3 cellular contexts compared by ENCODE assay signal in the genomic region with DNA sequence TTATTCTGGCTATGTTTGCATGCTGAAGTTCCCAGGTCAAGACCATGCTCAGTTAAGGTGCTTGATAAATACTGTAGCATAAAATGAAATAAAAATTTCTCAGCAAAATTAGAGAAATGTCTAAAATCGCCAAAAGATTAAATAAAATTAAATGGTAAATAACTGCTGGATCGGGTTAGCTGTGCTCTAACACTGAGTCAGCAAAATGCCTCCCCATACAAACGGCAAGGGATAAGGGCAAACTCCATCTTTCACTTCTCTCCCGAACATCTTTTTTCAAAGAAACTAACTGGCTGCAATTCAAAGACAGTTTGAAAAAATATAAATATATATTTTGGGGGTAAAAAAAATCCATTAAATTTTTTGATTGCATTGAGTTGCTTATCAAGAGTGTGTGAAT.
TF ChIP-seq lines count a peak whose summit lies in the region.

No MANE protein-coding gene starts in this region.

TF ChIP-seq in A549, 52 proteins besides CTCF, POLR2A, EP300 and RAD21:
- no peak for TF ChIP-seq JUN (IDR thresholded peaks at IDR 0.05)
- TF ChIP-seq KDM1A (IDR thresholded peaks at IDR 0.05; ENCODE audit: low read depth): no peak
- peak; percentile 56 for TF ChIP-seq MAFK (IDR thresholded peaks at IDR 0.05; ENCODE audit: partially characterized antibody)
- TF ChIP-seq, protein P1, sequence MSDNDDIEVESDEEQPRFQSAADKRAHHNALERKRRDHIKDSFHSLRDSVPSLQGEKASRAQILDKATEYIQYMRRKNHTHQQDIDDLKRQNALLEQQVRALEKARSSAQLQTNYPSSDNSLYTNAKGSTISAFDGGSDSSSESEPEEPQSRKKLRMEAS (IDR thresholded peaks at IDR 0.05): no peak
- TF ChIP-seq RFX5 (IDR thresholded peaks at IDR 0.05): no peak
- TF ChIP-seq TFCP2L1 (CRISPR knock-in tag; IDR thresholded peaks at IDR 0.05): no peak
- TF ChIP-seq MYC (IDR thresholded peaks at IDR 0.05; ENCODE audit: borderline replicate concordance, low read length): no peak
- TF ChIP-seq, protein P2, sequence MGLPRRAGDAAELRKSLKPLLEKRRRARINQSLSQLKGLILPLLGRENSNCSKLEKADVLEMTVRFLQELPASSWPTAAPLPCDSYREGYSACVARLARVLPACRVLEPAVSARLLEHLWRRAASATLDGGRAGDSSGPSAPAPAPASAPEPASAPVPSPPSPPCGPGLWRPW (IDR thresholded peaks at IDR 0.05): no peak

TF ChIP-seq in H1, 55 proteins besides CTCF, POLR2A, EP300 and RAD21:
- no peak for TF ChIP-seq ASH2L (IDR thresholded peaks at IDR 0.05; ENCODE audit: low read length)
- peak; percentile 50; the same call in 1 of the 2 replicates for TF ChIP-seq MAFK (IDR thresholded peaks at IDR 0.05; ENCODE audit: low read depth, low read length)
- no peak for TF ChIP-seq CREB1 (IDR thresholded peaks at IDR 0.05)
- TF ChIP-seq, protein P3, sequence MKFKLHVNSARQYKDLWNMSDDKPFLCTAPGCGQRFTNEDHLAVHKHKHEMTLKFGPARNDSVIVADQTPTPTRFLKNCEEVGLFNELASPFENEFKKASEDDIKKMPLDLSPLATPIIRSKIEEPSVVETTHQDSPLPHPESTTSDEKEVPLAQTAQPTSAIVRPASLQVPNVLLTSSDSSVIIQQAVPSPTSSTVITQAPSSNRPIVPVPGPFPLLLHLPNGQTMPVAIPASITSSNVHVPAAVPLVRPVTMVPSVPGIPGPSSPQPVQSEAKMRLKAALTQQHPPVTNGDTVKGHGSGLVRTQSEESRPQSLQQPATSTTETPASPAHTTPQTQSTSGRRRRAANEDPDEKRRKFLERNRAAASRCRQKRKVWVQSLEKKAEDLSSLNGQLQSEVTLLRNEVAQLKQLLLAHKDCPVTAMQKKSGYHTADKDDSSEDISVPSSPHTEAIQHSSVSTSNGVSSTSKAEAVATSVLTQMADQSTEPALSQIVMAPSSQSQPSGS (IDR thresholded peaks at IDR 0.05; ENCODE audit: low read length): no peak
- TF ChIP-seq RXRA (IDR thresholded peaks at IDR 0.05; ENCODE audit: insufficient read depth, low read depth, low read length): no peak
TF ChIP-seq in H1: peak in this region for 1.

TF ChIP-seq in HepG2, 621 proteins besides CTCF, POLR2A, EP300 and RAD21:
- no peak for TF ChIP-seq TEAD3 (CRISPR knock-in tag; optimal IDR thresholded peaks at IDR 0.05; ENCODE audit: borderline replicate concordance)
- TF ChIP-seq, protein P4, sequence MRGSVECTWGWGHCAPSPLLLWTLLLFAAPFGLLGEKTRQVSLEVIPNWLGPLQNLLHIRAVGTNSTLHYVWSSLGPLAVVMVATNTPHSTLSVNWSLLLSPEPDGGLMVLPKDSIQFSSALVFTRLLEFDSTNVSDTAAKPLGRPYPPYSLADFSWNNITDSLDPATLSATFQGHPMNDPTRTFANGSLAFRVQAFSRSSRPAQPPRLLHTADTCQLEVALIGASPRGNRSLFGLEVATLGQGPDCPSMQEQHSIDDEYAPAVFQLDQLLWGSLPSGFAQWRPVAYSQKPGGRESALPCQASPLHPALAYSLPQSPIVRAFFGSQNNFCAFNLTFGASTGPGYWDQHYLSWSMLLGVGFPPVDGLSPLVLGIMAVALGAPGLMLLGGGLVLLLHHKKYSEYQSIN (CRISPR knock-in tag; IDR thresholded peaks at IDR 0.05; ENCODE audit: borderline replicate concordance): no peak
- TF ChIP-seq NFE2 (CRISPR knock-in tag; IDR thresholded peaks at IDR 0.05): no peak
- TF ChIP-seq ZNF761 (CRISPR knock-in tag; conservative IDR thresholded peaks at IDR 0.05): no peak
- TF ChIP-seq, protein P5, sequence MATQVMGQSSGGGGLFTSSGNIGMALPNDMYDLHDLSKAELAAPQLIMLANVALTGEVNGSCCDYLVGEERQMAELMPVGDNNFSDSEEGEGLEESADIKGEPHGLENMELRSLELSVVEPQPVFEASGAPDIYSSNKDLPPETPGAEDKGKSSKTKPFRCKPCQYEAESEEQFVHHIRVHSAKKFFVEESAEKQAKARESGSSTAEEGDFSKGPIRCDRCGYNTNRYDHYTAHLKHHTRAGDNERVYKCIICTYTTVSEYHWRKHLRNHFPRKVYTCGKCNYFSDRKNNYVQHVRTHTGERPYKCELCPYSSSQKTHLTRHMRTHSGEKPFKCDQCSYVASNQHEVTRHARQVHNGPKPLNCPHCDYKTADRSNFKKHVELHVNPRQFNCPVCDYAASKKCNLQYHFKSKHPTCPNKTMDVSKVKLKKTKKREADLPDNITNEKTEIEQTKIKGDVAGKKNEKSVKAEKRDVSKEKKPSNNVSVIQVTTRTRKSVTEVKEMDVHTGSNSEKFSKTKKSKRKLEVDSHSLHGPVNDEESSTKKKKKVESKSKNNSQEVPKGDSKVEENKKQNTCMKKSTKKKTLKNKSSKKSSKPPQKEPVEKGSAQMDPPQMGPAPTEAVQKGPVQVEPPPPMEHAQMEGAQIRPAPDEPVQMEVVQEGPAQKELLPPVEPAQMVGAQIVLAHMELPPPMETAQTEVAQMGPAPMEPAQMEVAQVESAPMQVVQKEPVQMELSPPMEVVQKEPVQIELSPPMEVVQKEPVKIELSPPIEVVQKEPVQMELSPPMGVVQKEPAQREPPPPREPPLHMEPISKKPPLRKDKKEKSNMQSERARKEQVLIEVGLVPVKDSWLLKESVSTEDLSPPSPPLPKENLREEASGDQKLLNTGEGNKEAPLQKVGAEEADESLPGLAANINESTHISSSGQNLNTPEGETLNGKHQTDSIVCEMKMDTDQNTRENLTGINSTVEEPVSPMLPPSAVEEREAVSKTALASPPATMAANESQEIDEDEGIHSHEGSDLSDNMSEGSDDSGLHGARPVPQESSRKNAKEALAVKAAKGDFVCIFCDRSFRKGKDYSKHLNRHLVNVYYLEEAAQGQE (IDR thresholded peaks at IDR 0.05; ENCODE audit: borderline replicate concordance in 1 of 2, low read depth in 1 of 2, low read length in 2 of 2): no peak
- TF ChIP-seq ZFP41 (CRISPR knock-in tag; IDR thresholded peaks at IDR 0.05; ENCODE audit: borderline replicate concordance): no peak
- TF ChIP-seq TAF1 (CRISPR knock-in tag; IDR thresholded peaks at IDR 0.05): no peak
- TF ChIP-seq NCOA2 (CRISPR knock-in tag; IDR thresholded peaks at IDR 0.05): no peak
- TF ChIP-seq, protein P6, sequence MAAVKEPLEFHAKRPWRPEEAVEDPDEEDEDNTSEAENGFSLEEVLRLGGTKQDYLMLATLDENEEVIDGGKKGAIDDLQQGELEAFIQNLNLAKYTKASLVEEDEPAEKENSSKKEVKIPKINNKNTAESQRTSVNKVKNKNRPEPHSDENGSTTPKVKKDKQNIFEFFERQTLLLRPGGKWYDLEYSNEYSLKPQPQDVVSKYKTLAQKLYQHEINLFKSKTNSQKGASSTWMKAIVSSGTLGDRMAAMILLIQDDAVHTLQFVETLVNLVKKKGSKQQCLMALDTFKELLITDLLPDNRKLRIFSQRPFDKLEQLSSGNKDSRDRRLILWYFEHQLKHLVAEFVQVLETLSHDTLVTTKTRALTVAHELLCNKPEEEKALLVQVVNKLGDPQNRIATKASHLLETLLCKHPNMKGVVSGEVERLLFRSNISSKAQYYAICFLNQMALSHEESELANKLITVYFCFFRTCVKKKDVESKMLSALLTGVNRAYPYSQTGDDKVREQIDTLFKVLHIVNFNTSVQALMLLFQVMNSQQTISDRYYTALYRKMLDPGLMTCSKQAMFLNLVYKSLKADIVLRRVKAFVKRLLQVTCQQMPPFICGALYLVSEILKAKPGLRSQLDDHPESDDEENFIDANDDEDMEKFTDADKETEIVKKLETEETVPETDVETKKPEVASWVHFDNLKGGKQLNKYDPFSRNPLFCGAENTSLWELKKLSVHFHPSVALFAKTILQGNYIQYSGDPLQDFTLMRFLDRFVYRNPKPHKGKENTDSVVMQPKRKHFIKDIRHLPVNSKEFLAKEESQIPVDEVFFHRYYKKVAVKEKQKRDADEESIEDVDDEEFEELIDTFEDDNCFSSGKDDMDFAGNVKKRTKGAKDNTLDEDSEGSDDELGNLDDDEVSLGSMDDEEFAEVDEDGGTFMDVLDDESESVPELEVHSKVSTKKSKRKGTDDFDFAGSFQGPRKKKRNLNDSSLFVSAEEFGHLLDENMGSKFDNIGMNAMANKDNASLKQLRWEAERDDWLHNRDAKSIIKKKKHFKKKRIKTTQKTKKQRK (IDR thresholded peaks at IDR 0.05; ENCODE audit: low read length): no peak
- TF ChIP-seq, protein P7, sequence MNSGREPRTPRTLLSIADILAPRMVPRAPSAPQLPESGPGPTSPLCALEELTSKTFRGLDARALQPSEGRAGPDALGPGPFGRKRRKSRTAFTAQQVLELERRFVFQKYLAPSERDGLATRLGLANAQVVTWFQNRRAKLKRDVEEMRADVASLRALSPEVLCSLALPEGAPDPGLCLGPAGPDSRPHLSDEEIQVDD (CRISPR knock-in tag; IDR thresholded peaks at IDR 0.05; ENCODE audit: borderline replicate concordance): no peak
- peak; percentile 93 for TF ChIP-seq MAFF (IDR thresholded peaks at IDR 0.05; ENCODE audit: low read depth, low read length)
- no peak for TF ChIP-seq MBNL3 (CRISPR knock-in tag; conservative IDR thresholded peaks at IDR 0.05)
- peak; percentile 91 to 97 for TF ChIP-seq MAFK (conservative IDR thresholded peaks at IDR 0.05 in 1 of 2, IDR thresholded peaks at IDR 0.05 in 1 of 2; ENCODE audit: low read length in 2 of 2)
- TF ChIP-seq, protein P8, sequence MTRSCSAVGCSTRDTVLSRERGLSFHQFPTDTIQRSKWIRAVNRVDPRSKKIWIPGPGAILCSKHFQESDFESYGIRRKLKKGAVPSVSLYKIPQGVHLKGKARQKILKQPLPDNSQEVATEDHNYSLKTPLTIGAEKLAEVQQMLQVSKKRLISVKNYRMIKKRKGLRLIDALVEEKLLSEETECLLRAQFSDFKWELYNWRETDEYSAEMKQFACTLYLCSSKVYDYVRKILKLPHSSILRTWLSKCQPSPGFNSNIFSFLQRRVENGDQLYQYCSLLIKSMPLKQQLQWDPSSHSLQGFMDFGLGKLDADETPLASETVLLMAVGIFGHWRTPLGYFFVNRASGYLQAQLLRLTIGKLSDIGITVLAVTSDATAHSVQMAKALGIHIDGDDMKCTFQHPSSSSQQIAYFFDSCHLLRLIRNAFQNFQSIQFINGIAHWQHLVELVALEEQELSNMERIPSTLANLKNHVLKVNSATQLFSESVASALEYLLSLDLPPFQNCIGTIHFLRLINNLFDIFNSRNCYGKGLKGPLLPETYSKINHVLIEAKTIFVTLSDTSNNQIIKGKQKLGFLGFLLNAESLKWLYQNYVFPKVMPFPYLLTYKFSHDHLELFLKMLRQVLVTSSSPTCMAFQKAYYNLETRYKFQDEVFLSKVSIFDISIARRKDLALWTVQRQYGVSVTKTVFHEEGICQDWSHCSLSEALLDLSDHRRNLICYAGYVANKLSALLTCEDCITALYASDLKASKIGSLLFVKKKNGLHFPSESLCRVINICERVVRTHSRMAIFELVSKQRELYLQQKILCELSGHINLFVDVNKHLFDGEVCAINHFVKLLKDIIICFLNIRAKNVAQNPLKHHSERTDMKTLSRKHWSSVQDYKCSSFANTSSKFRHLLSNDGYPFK (CRISPR knock-in tag; IDR thresholded peaks at IDR 0.05; ENCODE audit: borderline replicate concordance): no peak
- no peak for TF ChIP-seq MLLT10 (CRISPR knock-in tag; IDR thresholded peaks at IDR 0.05)
- no peak for TF ChIP-seq FOXA3 (CRISPR knock-in tag; IDR thresholded peaks at IDR 0.05)
